ENCODE assay signal across 19 cellular contexts in genomic region chr5:171269717-171270116, GRCh38. TPM values are rescaled to one million over a fixed set of nuclear protein-coding genes. Genes with fewer than 3 reads are reported as not detected.
DNase-seq lines count a peak whose midpoint lies in the region; ATAC-seq and TF ChIP-seq lines count a peak whose summit lies in the region.
"Had no signal": no experiment of that assay in that cellular context is flagged by ENCODE, and none has a peak within 500 bp of the region (broad histone marks: within the 10 kb centered on the region; RNA-seq: fewer than 3 reads in every experiment).

No MANE protein-coding gene starts in this region.

- no peaks in the 10 kb centered on the region for H3K27me3 Mint-ChIP-seq in HFFc6 (ENCODE audit: insufficient read depth)

- H3K4me1 Mint-ChIP-seq in HFFc6 (ENCODE audit: low read depth): peaks cover 56% of the 10 kb centered on the region
- H3K4me1 Mint-ChIP-seq: B cell had no signal

- peak overlapping the region; percentile 79; the same call in 1 of the 2 replicates for H3K27ac Mint-ChIP-seq in HFFc6
- H3K27ac Mint-ChIP-seq: B cell had no signal

- DNase-seq in AG09319 (ENCODE audit: extremely low read depth, low read depth) (peak; percentile 53), HFFc6 (peak; percentile 62), amniotic epithelial cell (ENCODE audit: low read depth) (peak; percentile 64), iris pigment epithelial cell (ENCODE audit: low read depth) (peak; percentile 78), NCI-H1417 treated with DMSO at 0.1 percent for 48 hours (lab: John Stamatoyannopoulos, UW) (no peak), Right ventricle myocardium inferior (ENCODE audit: missing footprints) (no peak), posterior cingulate gyrus (no peak), NCI-H2081 treated with DMSO at 0.1 percent for 48 hours (lab: John Stamatoyannopoulos, UW) (no peak)
- DNase-seq: activated CD4-positive, alpha-beta T cell treated with anti-CD3 and anti-CD28 coated beads for 4 hours; activated T-cell treated with anti-CD3 and anti-CD28 coated beads, Interleukin-2, amount 50 U/mL, for 48 hours; aorta; GOT3; head of caudate nucleus; left cardiac atrium; NCI-H2029; upper lobe of right lung had no signal

- no peak for ATAC-seq in Right ventricle myocardium inferior
- ATAC-seq: left cardiac atrium, upper lobe of right lung had no signal

- peaks cover 7% of the 10 kb centered on the region for H3K36me3 Mint-ChIP-seq in HFFc6 (ENCODE audit: low read depth)

- H3K9me3 Mint-ChIP-seq in HFFc6: no peaks in the 10 kb centered on the region

- intact Hi-C loops in Right ventricle myocardium inferior (cut with DNase I): no loop called here
- intact Hi-C loops in posterior cingulate gyrus (cut with DNase I): no loop called here

- peak overlapping the region; percentile 58; the same call in 1 of the 2 replicates for H3K4me3 Mint-ChIP-seq in HFFc6
- H3K4me3 Mint-ChIP-seq: B cell had no signal

- TF ChIP-seq CTCF in AG09319 (IDR thresholded peaks at IDR 0.05; ENCODE audit: low read depth, low read length) (no peak), HFFc6 (IDR thresholded peaks at IDR 0.05) (no peak)

RNA-seq across cellular contexts. Expression of gene TLX3, which starts 39.3 kb away (rescaled TPM):
- not detected for total RNA-seq in HFFc6 (2021; fragmentation: NEBNext Ultra II Directional; extraction: Animal tissue kit (Norgen Biotek cat#: 25700))
- not detected for total RNA-seq in Right ventricle myocardium inferior
- total RNA-seq: aorta; B cell; left cardiac atrium; myocyte; T-helper 1 cell treated with Interleukin-12 subunit alpha and Interleukin-12 subunit beta and Interleukin-4 antibody, amounts not matched to agents 30 ng/mL and 1 ng/mL, for 36 hours; upper lobe of right lung had no signal

Comparison
In these comparisons a context has a peak if more than half of its experiments do, and no peak if none do; other contexts are left out.
1. DNase-seq: peak in AG09319 (single experiment), HFFc6 (single experiment), amniotic epithelial cell (single experiment) and iris pigment epithelial cell (single experiment); none in NCI-H1417 treated with DMSO at 0.1 percent for 48 hours (single experiment), Right ventricle myocardium inferior (single experiment), posterior cingulate gyrus (0 of 10) and NCI-H2081 treated with DMSO at 0.1 percent for 48 hours (single experiment).